ENCODE assay signal across 8 cellular contexts in genomic region chrX:40099046-40099968, GRCh38. TPM values are rescaled to one million over a fixed set of nuclear protein-coding genes. Genes with fewer than 3 reads are reported as not detected.
A peak's percentile ranks its signal among the peaks of the same experiment; 100 is the strongest.
DNase-seq lines count a peak whose midpoint lies in the region; ATAC-seq, FAIRE-seq and TF ChIP-seq lines count a peak whose summit lies in the region.

No MANE protein-coding gene starts in this region.

- H3K27ac Mint-ChIP-seq in T-helper 17 cell, result peak overlapping the region; percentile 56

- H3K4me3 Mint-ChIP-seq in T-helper 17 cell, result peak overlapping the region; percentile 95

- peak overlapping the region; percentile 24 to 44 for H3K9ac ChIP-seq in mucosa of rectum (ENCODE audit: low read depth in 1 of 2, low read length in 2 of 2)

- H3K4me3 ChIP-seq in coronary artery (peak overlapping the region; percentile 88), mucosa of rectum (ENCODE audit: low read length in 2 of 2) (peak overlapping the region; percentile 45 to 57), aorta (ENCODE audit: low read length in 2 of 2) (peak overlapping the region; percentile 55 to 74)

- no peak for TF ChIP-seq CTCF in coronary artery (IDR thresholded peaks at IDR 0.05)

- H3K27me3 ChIP-seq in mucosa of rectum (ENCODE audit: control insufficient read depth in 2 of 2, insufficient read depth in 2 of 2, low read length in 2 of 2), result peaks cover 6% of the 10 kb centered on the region in 2 donors
- H3K27me3 ChIP-seq in aorta (ENCODE audit: control insufficient read depth in 1 of 2, insufficient read depth in 2 of 2, low read length in 1 of 2), result peaks cover 0 to 2% of the 10 kb centered on the region in 2 donors

- H3K27ac ChIP-seq in KOPT-K1 (ENCODE audit: low read depth, low read length, poor library complexity, severe bottlenecking), result peak overlapping the region; percentile 78
- peak overlapping the region; percentile 81 to 87 for H3K27ac ChIP-seq in coronary artery
- H3K27ac ChIP-seq in mucosa of rectum (ENCODE audit: low read depth in 2 of 2, low read length in 2 of 2), result peak overlapping the region; percentile 89 to 90
- H3K27ac ChIP-seq in aorta (ENCODE audit: low read depth in 1 of 2, low read length in 2 of 2), result peak overlapping the region in 1 of 2 donors; percentile 82

- FAIRE-seq in HTR-8/SVneo (lab: Jason Lieb, UNC), result no peak

- no peaks in the 10 kb centered on the region for H3K9me3 ChIP-seq in KOPT-K1 (ENCODE audit: insufficient read depth, low read length, poor library complexity, severe bottlenecking)
- no peaks in the 10 kb centered on the region for H3K9me3 ChIP-seq in T-helper 17 cell (ENCODE audit: control insufficient read depth, low read length, poor library complexity, severe bottlenecking)
- no peaks in the 10 kb centered on the region for H3K9me3 ChIP-seq in mucosa of rectum (ENCODE audit: control insufficient read depth in 2 of 2, low read length in 2 of 2)
- H3K9me3 ChIP-seq in aorta (ENCODE audit: control insufficient read depth, low read length), result no peaks in the 10 kb centered on the region

- H3K36me3 ChIP-seq in KOPT-K1 (ENCODE audit: insufficient read depth, low read length) (no peaks in the 10 kb centered on the region; the same call in 1 of the 2 replicates), mucosa of rectum (ENCODE audit: control insufficient read depth in 2 of 2, insufficient read depth in 2 of 2, low read length in 2 of 2) (no peaks in the 10 kb centered on the region), aorta (ENCODE audit: control insufficient read depth in 1 of 2, insufficient read depth in 2 of 2, low read length in 1 of 2) (no peaks in the 10 kb centered on the region)

- H3K4me1 Mint-ChIP-seq in T-helper 17 cell, result peaks cover 10% of the 10 kb centered on the region

- H3K36me3 Mint-ChIP-seq in T-helper 17 cell (ENCODE audit: low read depth), result no peaks in the 10 kb centered on the region

- DNase-seq in COLO668 (lab: John Stamatoyannopoulos, UW; ENCODE audit: unreplicated experiment) (peak; percentile 83), T-helper 17 cell (peak in 2 of 3 donors; percentile 37 to 42), coronary artery (ENCODE audit: low spot score) (no peak), aorta (peak; percentile 70 to 84), HTR-8/SVneo (ENCODE audit: insufficient read length, low spot score) (no peak)

- WGBS in aorta, 2 donors, result 1 to 4% methylated on average over 47 to 49 of the region's 49 CpGs

- H3K4me1 ChIP-seq in mucosa of rectum (ENCODE audit: control insufficient read depth in 2 of 2, insufficient read depth in 2 of 2, low read length in 2 of 2) (peaks cover 5 to 6% of the 10 kb centered on the region in 2 donors), aorta (ENCODE audit: control insufficient read depth in 1 of 2, insufficient read depth in 2 of 2, low read length in 2 of 2) (no peaks in the 10 kb centered on the region)

- peak; percentile 22 for ATAC-seq in GM21381 (IDR thresholded peaks at IDR 0.05; ENCODE audit: unreplicated experiment)
- ATAC-seq in T-helper 17 cell, result peak; percentile 31
- peak; percentile 28 for ATAC-seq in aorta (ENCODE audit: low FRiP score)

- intact Hi-C loops in aorta (cut with DNase I), result loop anchor here in 1 of 2 donors (5.0 to 10.0 kb wide), 2 partner anchors 85 to 282 kb away; no protein-coding TSS in a partner anchor

- no peaks in the 10 kb centered on the region for H3K27me3 Mint-ChIP-seq in T-helper 17 cell

RNA-seq across cellular contexts. Expression of gene BCOR, which starts 1.5 kb away (rescaled TPM):
- total RNA-seq in T-helper 17 cell (10 to 100 TPM; 24.7 to 29.1 TPM), aorta (10 to 100 TPM; 22.6 to 46.7 TPM)
- polyA plus RNA-seq in aorta, result 10 to 100 TPM in 1 of 2 donors, 1 to 10 TPM in 1; 8.3 to 12.2 TPM

Comparison
In these comparisons a context has a peak if more than half of its experiments do, and no peak if none do; other contexts are left out.
1. DNase-seq: peak in COLO668 (single experiment), T-helper 17 cell (2 of 3) and aorta (2 of 2); none in coronary artery (single experiment) and HTR-8/SVneo (single experiment).
2. Peak in every context shown above with its lines, with median percentiles within 50 percentile points of each other: ATAC-seq and H3K4me3 ChIP-seq.